In the genomic region with DNA sequence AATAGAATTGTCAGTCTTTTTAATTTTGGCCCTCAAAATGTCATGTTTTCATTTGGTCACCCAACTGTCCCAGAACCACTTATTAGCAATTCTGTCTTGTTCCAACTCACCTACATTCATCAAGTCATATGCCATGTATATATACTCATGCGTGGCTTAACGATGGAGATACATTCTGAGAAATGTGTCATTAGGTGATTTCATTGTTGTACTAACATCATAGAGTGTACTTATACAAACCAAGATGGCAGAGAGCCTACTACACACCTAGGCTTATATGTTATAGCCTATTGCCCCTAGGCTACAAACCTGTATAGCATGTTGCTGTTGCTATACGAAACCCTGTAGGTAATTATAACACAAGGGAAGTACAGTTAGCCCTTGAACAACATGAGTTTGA, we compare ENCODE assay signal across 21 cellular contexts.
"Had no signal": no experiment of that assay in that cellular context is flagged by ENCODE, and none has a peak within 500 bp of the region (broad histone marks: within the 10 kb centered on the region; RNA-seq: fewer than 3 reads in every experiment).

No MANE protein-coding gene starts in this region.

- H3K4me3 Mint-ChIP-seq: mesothelial cell of epicardium; naive B cell; naive thymus-derived CD8-positive, alpha-beta T cell had no signal

- H3K27ac Mint-ChIP-seq: mesothelial cell of epicardium, naive B cell had no signal

- DNase-seq: dermis blood vessel endothelial cell; dorsolateral prefrontal cortex; effector CD4-positive, alpha-beta T cell; effector memory CD4-positive, alpha-beta T cell; esophagus squamous epithelium; foreskin fibroblast; foreskin melanocyte; gastrocnemius medialis; glutamatergic neuron; head of caudate nucleus; heart right ventricle; hippocampal formation; left cardiac atrium; left lung; left ventricle myocardium superior; lower lobe of right lung; mesenchymal stem cell; mucosa of descending colon; naive B cell; naive thymus-derived CD8-positive, alpha-beta T cell had no signal

- H3K4me1 Mint-ChIP-seq: mesothelial cell of epicardium had no signal

- H3K9me3 Mint-ChIP-seq: mesothelial cell of epicardium; naive B cell; naive thymus-derived CD8-positive, alpha-beta T cell had no signal

- H3K27me3 Mint-ChIP-seq: naive B cell; naive thymus-derived CD8-positive, alpha-beta T cell had no signal

- ATAC-seq: gastrocnemius medialis; heart right ventricle; left cardiac atrium; left lung; left ventricle myocardium superior; lower lobe of right lung; mucosa of descending colon; naive thymus-derived CD8-positive, alpha-beta T cell had no signal
